Comparison of ENCODE assay signal across 22 cellular contexts in the genomic region with DNA sequence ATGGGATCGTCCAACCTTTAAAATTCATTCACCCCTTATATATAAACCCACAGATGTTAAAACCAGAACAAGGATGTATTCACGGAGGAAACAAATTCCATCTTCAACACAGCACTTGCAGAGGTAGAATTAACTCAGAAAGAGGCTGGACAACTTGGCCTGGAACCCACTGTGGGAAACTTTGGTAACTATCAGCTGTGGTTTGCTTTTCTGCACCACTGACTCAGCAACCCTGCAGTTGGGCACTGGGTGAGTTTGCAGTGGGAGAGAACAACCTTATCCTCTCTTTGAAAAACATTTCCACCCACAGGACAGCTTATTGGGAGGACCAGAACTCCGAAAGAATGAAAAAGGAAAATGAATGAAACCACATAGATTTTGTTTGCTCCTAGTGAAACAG.
DNase-seq lines count a peak whose midpoint lies in the region; ATAC-seq, FAIRE-seq and TF ChIP-seq lines count a peak whose summit lies in the region.
"Had no signal": no experiment of that assay in that cellular context is flagged by ENCODE, and none has a peak within 500 bp of the region (broad histone marks: within the 10 kb centered on the region; RNA-seq: fewer than 3 reads in every experiment).

No MANE protein-coding gene starts in this region.

- no peaks in the 10 kb centered on the region for H3K36me3 ChIP-seq in fibroblast of lung (ENCODE audit: control insufficient read depth, insufficient read depth, low read length)
- H3K36me3 ChIP-seq: breast epithelium, gastrocnemius medialis, SJSA1 had no signal

- no peaks in the 10 kb centered on the region for H3K4me1 ChIP-seq in fibroblast of lung (ENCODE audit: control insufficient read depth, extremely low read depth, insufficient read depth, low read length)
- H3K4me1 ChIP-seq: breast epithelium, parathyroid adenoma, testis had no signal

- H3K79me2 ChIP-seq in fibroblast of lung (ENCODE audit: control insufficient read depth, insufficient read depth, low read length) = no peaks in the 10 kb centered on the region

- intact Hi-C loops in sciatic nerve (cut with DNase I) = loop anchor here (5.0 kb wide), 1 partner anchor 733 kb away; no protein-coding TSS in a partner anchor

- no peak for TF ChIP-seq CTCF in fibroblast of lung (conservative IDR thresholded peaks at IDR 0.05 in 1 of 2, IDR thresholded peaks at IDR 0.05 in 1 of 2; ENCODE audit: low read depth in 1 of 2, low read length in 2 of 2)
- TF ChIP-seq CTCF in GM20000 (IDR thresholded peaks at IDR 0.05; ENCODE audit: extremely low read depth, missing control alignments) = no peak

- H3K9ac ChIP-seq in fibroblast of lung (ENCODE audit: insufficient read depth, low read length) = no peak overlapping the region
- H3K9ac ChIP-seq: parathyroid adenoma had no signal

- no peak overlapping the region for H2AFZ ChIP-seq in fibroblast of lung (ENCODE audit: low read length)
- H2AFZ ChIP-seq: parathyroid adenoma had no signal

- no peak overlapping the region for H3K4me3 ChIP-seq in fibroblast of lung (replicated peaks in 1 of 4; ENCODE audit: control extremely low read depth in 1 of 4, insufficient read depth in 1 of 4, low read depth in 3 of 4, low read length in 4 of 4)
- H3K4me3 ChIP-seq: breast epithelium, gastrocnemius medialis, SJSA1, testis had no signal

- peak; percentile 90 for FAIRE-seq in RCC 7860 (lab: Jason Lieb, UNC)
- FAIRE-seq: TTC549 had no signal

- no peak overlapping the region for H3K4me2 ChIP-seq in fibroblast of lung (ENCODE audit: extremely low read depth, insufficient read depth, low read length)

- no peaks in the 10 kb centered on the region for H3K27me3 ChIP-seq in fibroblast of lung (ENCODE audit: control insufficient read depth, insufficient read depth, low read length)
- H3K27me3 ChIP-seq: breast epithelium, gastrocnemius medialis, SJSA1, testis had no signal

- H3K27ac ChIP-seq in fibroblast of lung (ENCODE audit: insufficient read depth, low read length) = no peak overlapping the region
- H3K27ac ChIP-seq: breast epithelium, gastrocnemius medialis, parathyroid adenoma, SJSA1, testis had no signal

- no peaks in the 10 kb centered on the region for H3K9me3 ChIP-seq in fibroblast of lung (ENCODE audit: control insufficient read depth, insufficient read depth, low read depth, low read length)
- H3K9me3 ChIP-seq: breast epithelium, gastrocnemius medialis, SJSA1, testis had no signal

- H4K20me1 ChIP-seq in fibroblast of lung (ENCODE audit: control insufficient read depth, extremely low read depth, insufficient read depth, low read length) = no peaks in the 10 kb centered on the region

- DNase-seq in EH (ENCODE audit: low read depth) (peak; percentile 60), RCC 7860 (ENCODE audit: low spot score) (peak; percentile 39), fibroblast of lung (ENCODE audit: low read depth in 2 of 2) (peak; percentile 35 to 86), sciatic nerve (ENCODE audit: low spot score) (no peak), GM20000 (ENCODE audit: low spot score) (no peak), iPS-NIHi7 (ENCODE audit: extremely low spot score) (no peak), NCI-H146 (lab: John Stamatoyannopoulos, UW) (no peak)
- DNase-seq: activated effector memory CD4-positive, alpha-beta T cell treated with Interleukin-2 at 50 U/mL for 16 hours; CD4-positive, alpha-beta memory T cell; effector CD8-positive, alpha-beta T cell; gastrocnemius medialis; immature natural killer cell; midbrain; NCI-H1092; NCI-H2171 treated with DMSO at 0.1 percent for 48 hours; NK-92 treated with Interleukin-12 subunit alpha and Interleukin-12 subunit beta, amount 100 ng/mL, for 24 hours; testis had no signal

- ATAC-seq in sciatic nerve (peak; percentile 46), GM21515 (IDR thresholded peaks at IDR 0.05; ENCODE audit: unreplicated experiment) (no peak)
- ATAC-seq: gastrocnemius medialis had no signal

Comparison
In these comparisons a context has a peak if more than half of its experiments do, and no peak if none do; other contexts are left out.
1. DNase-seq: peak in EH (single experiment), RCC 7860 (single experiment) and fibroblast of lung (2 of 2); none in sciatic nerve (single experiment), GM20000 (single experiment), iPS-NIHi7 (single experiment) and NCI-H146 (single experiment).